ENCODE assay signal across 8 cellular contexts in the genomic region with DNA sequence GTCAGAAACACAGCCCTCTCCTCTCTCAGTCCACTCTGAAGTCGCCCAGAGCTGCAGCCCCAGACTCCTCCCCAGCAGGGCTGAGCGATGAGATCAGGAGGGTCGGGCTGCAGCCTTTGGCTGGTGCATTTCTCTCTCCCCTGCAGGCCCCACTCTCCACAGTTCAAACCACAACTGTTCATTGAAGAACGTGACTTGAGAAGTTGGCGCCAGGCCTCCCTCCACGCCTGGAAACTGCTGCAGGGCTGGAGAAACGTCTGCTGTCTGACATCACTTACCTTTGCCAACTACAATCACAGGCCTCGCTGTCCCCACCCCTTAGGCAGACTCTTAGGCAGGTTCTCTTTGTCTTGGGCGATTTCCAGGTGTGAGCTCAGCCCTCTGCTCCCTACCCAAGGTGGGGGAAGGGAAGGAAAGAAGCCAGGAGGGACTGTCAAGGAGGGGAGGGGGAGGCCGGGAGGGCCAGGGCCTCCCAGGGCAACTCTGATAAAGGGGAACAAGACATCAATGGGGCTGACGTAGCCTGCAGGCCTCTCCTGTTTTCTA. TPM values are rescaled to one million over a fixed set of nuclear protein-coding genes. Genes with fewer than 3 reads are reported as not detected.
A peak's percentile ranks its signal among the peaks of the same experiment; 100 is the strongest.
DNase-seq lines count a peak whose midpoint lies in the region; ATAC-seq, FAIRE-seq and TF ChIP-seq lines count a peak whose summit lies in the region.

No MANE protein-coding gene starts in this region.

- H3K9me1 ChIP-seq in keratinocyte (ENCODE audit: control insufficient read depth, extremely low read depth, insufficient read depth, low read length) = no peaks in the 10 kb centered on the region

- H3K27me3 ChIP-seq in keratinocyte (ENCODE audit: control insufficient read depth, extremely low read depth, insufficient read depth, low read length) = no peaks in the 10 kb centered on the region
- H3K27me3 ChIP-seq in thymus (ENCODE audit: control insufficient read depth, insufficient read depth) = no peaks in the 10 kb centered on the region

- H3K4me1 ChIP-seq in keratinocyte (ENCODE audit: control insufficient read depth, extremely low read depth, insufficient read depth, low read length) (peaks cover 31% of the 10 kb centered on the region), thymus (ENCODE audit: control insufficient read depth, insufficient read depth, low read length) (no peaks in the 10 kb centered on the region)

- no peaks in the 10 kb centered on the region for H3K79me2 ChIP-seq in keratinocyte (ENCODE audit: control insufficient read depth, insufficient read depth, low read length)

- TF ChIP-seq CTCF in keratinocyte (optimal IDR thresholded peaks at IDR 0.05 in 1 of 3, IDR thresholded peaks at IDR 0.05 in 1 of 3, conservative IDR thresholded peaks at IDR 0.05 in 1 of 3; ENCODE audit: extremely low read depth in 1 of 3, insufficient read depth in 2 of 3, low read length in 3 of 3) = no peak

- H3K9me3 Mint-ChIP-seq in effector memory CD8-positive, alpha-beta T cell = no peaks in the 10 kb centered on the region

- H3K27ac ChIP-seq in keratinocyte (ENCODE audit: control insufficient read depth, insufficient read depth, low read length) = peak overlapping the region; percentile 69
- peak overlapping the region; percentile 75 for H3K27ac ChIP-seq in thymus (ENCODE audit: low read depth)

- H3K36me3 ChIP-seq in keratinocyte (ENCODE audit: control insufficient read depth in 2 of 2, extremely low read depth in 1 of 2, insufficient read depth in 2 of 2, low read length in 2 of 2) = no peaks in the 10 kb centered on the region
- no peaks in the 10 kb centered on the region for H3K36me3 ChIP-seq in thymus (ENCODE audit: control insufficient read depth, insufficient read depth)

- no peak overlapping the region for H3K4me3 Mint-ChIP-seq in effector memory CD8-positive, alpha-beta T cell

- peak overlapping the region; percentile 82 for H3K9ac ChIP-seq in keratinocyte (ENCODE audit: control insufficient read depth, extremely low read depth, insufficient read depth, low read length)

- H3K9me3 ChIP-seq in keratinocyte (ENCODE audit: control insufficient read depth, low read depth, low read length) (peaks cover 8% of the 10 kb centered on the region), thymus (ENCODE audit: control insufficient read depth) (no peaks in the 10 kb centered on the region)

- DNase-seq in NCI-H1436 (lab: John Stamatoyannopoulos, UW) (peak; percentile 56), NCI-H1436 treated with DMSO at 0.1 percent for 48 hours (lab: John Stamatoyannopoulos, UW) (no peak), SK-N-DZ (ENCODE audit: low spot score) (peak; percentile 61), keratinocyte (ENCODE audit: low read depth, low spot score) (peak; percentile 97), middle frontal gyrus (ENCODE audit: extremely low spot score, low spot score) (no peak)
- DNase-seq in effector memory CD8-positive, alpha-beta T cell = no peak

- WGBS in thymus = 40% methylated on average over 11 of the region's 11 CpGs

- ATAC-seq in HG02884 (IDR thresholded peaks at IDR 0.05; ENCODE audit: unreplicated experiment) = no peak
- ATAC-seq in effector memory CD8-positive, alpha-beta T cell (replicated peaks) = no peak

- H4K20me1 ChIP-seq in keratinocyte (ENCODE audit: control insufficient read depth, extremely low read depth, insufficient read depth, low read length) = no peaks in the 10 kb centered on the region

- H3K4me1 Mint-ChIP-seq in effector memory CD8-positive, alpha-beta T cell (ENCODE audit: low read depth in 2 of 2) = no peaks in the 10 kb centered on the region

- dilution Hi-C loops in keratinocyte (cut with MboI; ENCODE audit: extremely low pct_ligation_motif_present, low sequenced_read_pairs) = no loop called here

- H2AFZ ChIP-seq in keratinocyte (ENCODE audit: control insufficient read depth, low read length) = peak overlapping the region; percentile 52

- H3K27me3 Mint-ChIP-seq in effector memory CD8-positive, alpha-beta T cell = peaks cover 5 to 10% of the 10 kb centered on the region in 2 donors

- no peak overlapping the region for H3K27ac Mint-ChIP-seq in effector memory CD8-positive, alpha-beta T cell

- H3K4me2 ChIP-seq in keratinocyte (ENCODE audit: control insufficient read depth, extremely low read depth, insufficient read depth, low read depth, low read length) = peak overlapping the region; percentile 82

- FAIRE-seq in keratinocyte (lab: Jason Lieb, UNC) = peak; percentile 94

- peak overlapping the region in 1 of 3 experiments; percentile 45 for H3K4me3 ChIP-seq in keratinocyte (ENCODE audit: control insufficient read depth in 2 of 3, extremely low read depth in 1 of 3, insufficient read depth in 2 of 3, low read depth in 1 of 3, low read length in 3 of 3)
- no peak overlapping the region for H3K4me3 ChIP-seq in thymus (ENCODE audit: low read length)

- H3K36me3 Mint-ChIP-seq in effector memory CD8-positive, alpha-beta T cell (ENCODE audit: insufficient read depth) = no peaks in the 10 kb centered on the region

RNA-seq across cellular contexts. Expression of a gene that starts 32.8 kb away (rescaled TPM):
- polyA plus RNA-seq in SK-N-DZ (2014; cell fraction: cytosol; rRNA removed) = not detected in 2 replicates
- polyA plus RNA-seq in SK-N-DZ (2014; cell fraction: nucleus; rRNA removed) = not detected in 2 replicates
- polyA plus RNA-seq in keratinocyte = 5.7 to 11.4 TPM (median 7.3 TPM) in 3 replicates
- 251 TPM for polyA plus RNA-seq in keratinocyte (2011; ENCODE audit: low read depth)
- polyA plus RNA-seq in keratinocyte (2011; cell fraction: cytosol; rRNA removed) = 2.1 and 5.6 TPM in 2 replicates
- 5.2 and 5.9 TPM in 2 replicates for polyA plus RNA-seq in keratinocyte (2011; cell fraction: nucleus; rRNA removed)
- polyA plus RNA-seq in keratinocyte (2012; ENCODE audit: low replicate concordance) = 19.1 and 439 TPM in 2 replicates
- 0.39 to 0.66 TPM in 2 of 3 replicates, not detected in the other for polyA minus RNA-seq in keratinocyte
- 4.0 TPM for polyA minus RNA-seq in keratinocyte (2011; cell fraction: cytosol; rRNA and poly(A)+ RNA removed)
- 4.1 and 6.1 TPM in 2 replicates for polyA minus RNA-seq in keratinocyte (2011; cell fraction: nucleus; rRNA and poly(A)+ RNA removed)
- 368 TPM for polyA plus RNA-seq in thymus

RNA-seq across cellular contexts. Expression of a gene that starts 54.2 kb away (rescaled TPM):
- 59.8 and 60.8 TPM in 2 replicates for polyA plus RNA-seq in SK-N-DZ (2014; cell fraction: cytosol; rRNA removed)
- polyA plus RNA-seq in SK-N-DZ (2014; cell fraction: nucleus; rRNA removed) = 32.7 and 37.7 TPM in 2 replicates
- polyA plus RNA-seq in keratinocyte = 129 to 233 TPM (median 214 TPM) in 3 replicates
- 36.9 TPM for polyA plus RNA-seq in keratinocyte (2011; ENCODE audit: low read depth)
- polyA plus RNA-seq in keratinocyte (2011; cell fraction: cytosol; rRNA removed) = 93.0 and 144 TPM in 2 replicates
- polyA plus RNA-seq in keratinocyte (2011; cell fraction: nucleus; rRNA removed) = 96.8 and 100 TPM in 2 replicates
- polyA plus RNA-seq in keratinocyte (2012; ENCODE audit: low replicate concordance) = 50.5 and 127 TPM in 2 replicates
- 148 to 294 TPM (median 162 TPM) in 3 replicates for polyA minus RNA-seq in keratinocyte
- polyA minus RNA-seq in keratinocyte (2011; cell fraction: cytosol; rRNA and poly(A)+ RNA removed) = 227 TPM
- 90.2 and 144 TPM in 2 replicates for polyA minus RNA-seq in keratinocyte (2011; cell fraction: nucleus; rRNA and poly(A)+ RNA removed)
- polyA plus RNA-seq in thymus = 63.6 TPM

RNA-seq across cellular contexts. Expression of a gene that starts 58.2 kb away (rescaled TPM):
- not detected in 2 replicates for polyA plus RNA-seq in SK-N-DZ (2014; cell fraction: cytosol; rRNA removed)
- not detected in 2 replicates for polyA plus RNA-seq in SK-N-DZ (2014; cell fraction: nucleus; rRNA removed)
- polyA plus RNA-seq in keratinocyte (7.6 to 20.2 TPM (median 14.1 TPM) in 3 replicates), thymus (142 TPM)
- polyA plus RNA-seq in keratinocyte (2011; ENCODE audit: low read depth) = 16.6 TPM
- 10.4 and 31.2 TPM in 2 replicates for polyA plus RNA-seq in keratinocyte (2011; cell fraction: cytosol; rRNA removed)
- 11.9 and 17.6 TPM in 2 replicates for polyA plus RNA-seq in keratinocyte (2011; cell fraction: nucleus; rRNA removed)
- polyA plus RNA-seq in keratinocyte (2012; ENCODE audit: low replicate concordance) = 15.7 and 23.6 TPM in 2 replicates
- polyA minus RNA-seq in keratinocyte = 2.7 to 5.2 TPM (median 4.4 TPM) in 3 replicates
- 17.1 TPM for polyA minus RNA-seq in keratinocyte (2011; cell fraction: cytosol; rRNA and poly(A)+ RNA removed)
- polyA minus RNA-seq in keratinocyte (2011; cell fraction: nucleus; rRNA and poly(A)+ RNA removed) = 4.6 and 6.0 TPM in 2 replicates

Comparison
In these comparisons a context has a peak if more than half of its experiments do, and no peak if none do; other contexts are left out.
1. DNase-seq: peak in NCI-H1436 (single experiment), SK-N-DZ (single experiment) and keratinocyte (single experiment); none in NCI-H1436 treated with DMSO at 0.1 percent for 48 hours (single experiment), effector memory CD8-positive, alpha-beta T cell (0 of 3) and middle frontal gyrus (single experiment).